Comparison of ENCODE assay signal across 8 cellular contexts in the genomic region with DNA sequence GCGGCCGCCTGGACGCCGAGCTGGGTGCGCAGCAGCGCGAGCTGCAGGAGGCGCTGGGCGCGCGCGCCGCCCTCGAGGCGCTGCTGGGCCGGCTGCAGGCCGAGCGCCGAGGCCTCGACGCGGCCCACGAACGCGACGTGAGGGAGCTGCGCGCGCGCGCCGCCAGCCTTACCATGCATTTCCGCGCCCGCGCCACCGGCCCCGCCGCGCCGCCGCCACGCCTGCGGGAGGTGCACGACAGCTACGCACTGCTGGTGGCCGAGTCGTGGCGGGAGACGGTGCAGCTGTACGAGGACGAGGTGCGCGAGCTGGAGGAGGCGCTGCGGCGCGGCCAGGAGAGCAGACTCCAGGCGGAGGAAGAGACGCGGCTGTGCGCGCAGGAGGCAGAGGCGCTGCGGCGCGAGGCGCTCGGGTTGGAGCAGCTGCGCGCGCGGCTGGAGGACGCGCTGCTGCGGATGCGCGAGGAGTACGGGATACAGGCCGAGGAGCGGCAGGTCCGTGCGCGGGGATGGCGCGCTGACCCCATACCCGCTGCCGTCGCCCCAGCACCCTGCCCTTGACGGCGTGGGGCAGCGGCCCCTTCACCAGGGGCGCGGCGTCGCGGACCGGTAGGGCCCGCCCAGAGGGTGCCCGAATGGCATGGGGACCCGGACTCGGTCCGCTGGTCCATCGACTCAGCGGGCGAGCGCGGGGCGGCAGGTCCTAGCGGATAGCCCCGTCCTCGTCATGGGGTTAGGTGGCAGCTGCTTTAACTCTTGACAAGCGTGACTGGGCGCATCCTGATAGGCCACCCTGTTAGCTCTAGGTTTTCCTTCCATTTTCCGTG. TPM values are rescaled to one million over a fixed set of nuclear protein-coding genes. Genes with fewer than 3 reads are reported as not detected.
A peak's percentile ranks its signal among the peaks of the same experiment; 100 is the strongest.
DNase-seq lines count a peak whose midpoint lies in the region; ATAC-seq and TF ChIP-seq lines count a peak whose summit lies in the region.

No MANE protein-coding gene starts in this region.

- H3K4me1 ChIP-seq in osteoblast (ENCODE audit: insufficient read depth, low read length) = peaks cover 12% of the 10 kb centered on the region

- H3K4me2 ChIP-seq in osteoblast (ENCODE audit: insufficient read depth, low read length) = peak overlapping the region; percentile 85

- intact Hi-C loops in Right ventricle myocardium superior (cut with DNase I) = loop anchor here (2.0 kb wide), 1 partner anchor 107 kb away; no protein-coding TSS in a partner anchor

- H3K36me3 ChIP-seq in osteoblast (ENCODE audit: insufficient read depth, low read length) = no peaks in the 10 kb centered on the region

- peaks cover 23% of the 10 kb centered on the region for H3K27me3 ChIP-seq in osteoblast (ENCODE audit: insufficient read depth, low read length)

- TF ChIP-seq CTCF in HFF-Myc (IDR thresholded peaks at IDR 0.05; ENCODE audit: low read depth, low read length, missing control alignments) = no peak
- TF ChIP-seq CTCF in osteoblast (IDR thresholded peaks at IDR 0.05; ENCODE audit: extremely low read depth, low read depth, low read length) = no peak

- peak; percentile 29 for ATAC-seq in Right ventricle myocardium superior (ENCODE audit: poor library complexity)

- H3K9me3 ChIP-seq in osteoblast (ENCODE audit: low read depth, low read length) = no peaks in the 10 kb centered on the region

- H2AFZ ChIP-seq in osteoblast (ENCODE audit: low read length) = peak overlapping the region; percentile 57

- H4K20me1 ChIP-seq in osteoblast (ENCODE audit: insufficient read depth, low read length) = no peaks in the 10 kb centered on the region

- H3K79me2 ChIP-seq in osteoblast (ENCODE audit: insufficient read depth, low read length) = no peaks in the 10 kb centered on the region

- H3K4me3 ChIP-seq in HFF-Myc (replicated peaks; ENCODE audit: low read depth, low read length) (peak overlapping the region; percentile 34), osteoblast (ENCODE audit: insufficient read depth, low read length) (peak overlapping the region; percentile 68)

- DNase-seq in DMS79 treated with DMSO at 0.1 percent for 48 hours (lab: John Stamatoyannopoulos, UW) = peak; percentile 5
- DNase-seq in DMS79 (lab: John Stamatoyannopoulos, UW) = no peak
- DNase-seq in HFF-Myc (ENCODE audit: extremely low read depth, low read depth) = no peak
- DNase-seq in NCI-H2081 (lab: John Stamatoyannopoulos, UW) = peak; percentile 70 to 82
- peak; percentile 74 for DNase-seq in activated effector memory CD4-positive, alpha-beta T cell treated with anti-CD3 and anti-CD28 coated beads, Interleukin-2, amount 50 U/mL, for 16 hours
- peak; percentile 77 for DNase-seq in Right ventricle myocardium superior
- DNase-seq in osteoblast (ENCODE audit: insufficient read length, low spot score, missing footprints) = peak; percentile 94
- DNase-seq in cortex of kidney (lab: John Stamatoyannopoulos, UW) = no peak

- H3K27ac ChIP-seq in osteoblast (ENCODE audit: low read depth, low read length) = no peak overlapping the region

RNA-seq across cellular contexts. Expression of a gene that starts 0.8 kb away (rescaled TPM):
- total RNA-seq in Right ventricle myocardium superior (295 TPM), osteoblast (4.0 and 4.4 TPM in 2 replicates)

Comparison
In these comparisons a context has a peak if more than half of its experiments do, and no peak if none do; other contexts are left out.
1. DNase-seq: peak in DMS79 treated with DMSO at 0.1 percent for 48 hours (single experiment), NCI-H2081 (2 of 2), activated effector memory CD4-positive, alpha-beta T cell treated with anti-CD3 and anti-CD28 coated beads, Interleukin-2, amount 50 U/mL, for 16 hours (single experiment), Right ventricle myocardium superior (single experiment) and osteoblast (single experiment); none in DMS79 (single experiment), HFF-Myc (single experiment) and cortex of kidney (single experiment).
2. RNA of a gene that starts 0.8 kb away (total RNA-seq): 295 TPM in Right ventricle myocardium superior (single experiment); 4.0 to 4.4 TPM in osteoblast; every median in the first group is over 10 times any median in the second.